Comparison of ENCODE assay signal across 13 cellular contexts in the genomic region with DNA sequence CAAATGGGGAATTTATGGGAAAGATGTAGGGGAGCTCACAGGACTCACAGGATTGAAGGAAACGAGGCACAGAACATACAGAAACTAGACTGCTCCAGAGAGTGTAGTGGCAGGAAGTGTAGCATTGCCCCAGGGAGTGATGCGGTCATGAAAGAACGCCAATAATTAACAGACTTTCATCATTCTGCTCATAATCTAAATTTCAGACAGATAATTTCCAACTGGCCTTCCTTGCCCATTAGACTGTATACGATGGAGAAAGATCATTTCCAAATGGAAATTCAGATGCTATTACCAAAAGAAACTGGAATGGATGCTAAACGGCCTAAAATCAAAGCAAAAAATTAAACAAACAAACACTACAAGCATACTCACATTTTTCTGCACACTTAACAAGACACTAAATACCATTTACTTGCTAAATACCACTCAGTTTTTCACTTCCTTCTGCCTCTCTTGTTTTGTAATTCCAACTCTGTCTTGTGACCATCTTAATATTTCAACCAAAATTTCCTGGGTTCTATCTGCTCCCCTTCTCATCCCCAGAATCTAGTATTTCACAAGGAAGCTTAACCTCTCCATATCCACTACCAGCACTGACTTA.
DNase-seq lines count a peak whose midpoint lies in the region; ATAC-seq, FAIRE-seq and TF ChIP-seq lines count a peak whose summit lies in the region.
"Had no signal": no experiment of that assay in that cellular context is flagged by ENCODE, and none has a peak within 500 bp of the region (broad histone marks: within the 10 kb centered on the region; RNA-seq: fewer than 3 reads in every experiment).

No MANE protein-coding gene starts in this region.

- BruUV-seq in mammary epithelial cell (replicated peaks; lab: Mats Ljungman, UMichigan) (no TSS peak), MCF 10A (replicated peaks; lab: Mats Ljungman, UMichigan) (no TSS peak)

- no peak for FAIRE-seq in D721Med (lab: Jason Lieb, UNC)
- FAIRE-seq: A204.1 had no signal

- H3K4me3 Mint-ChIP-seq in MCF 10A (ENCODE audit: unreplicated experiment): no peak overlapping the region

- H3K9ac ChIP-seq in mammary epithelial cell (ENCODE audit: insufficient read depth, low read length): no peak overlapping the region

- no peaks in the 10 kb centered on the region for H3K36me3 Mint-ChIP-seq in MCF 10A (ENCODE audit: insufficient read depth, unreplicated experiment)

- H3K27ac Mint-ChIP-seq in MCF 10A (ENCODE audit: low read depth, unreplicated experiment): no peak overlapping the region

- no peak for TF ChIP-seq CTCF in mammary epithelial cell (conservative IDR thresholded peaks at IDR 0.05 in 1 of 2, IDR thresholded peaks at IDR 0.05 in 1 of 2; ENCODE audit: extremely low read depth in 1 of 2, insufficient read depth in 1 of 2, low read depth in 1 of 2, low read length in 2 of 2)
- no peak for TF ChIP-seq CTCF in MCF 10A (IDR thresholded peaks at IDR 0.05; ENCODE audit: unreplicated experiment)
- no peak for TF ChIP-seq CTCF in choroid plexus epithelial cell (conservative IDR thresholded peaks at IDR 0.05; ENCODE audit: low read depth, low read length)
- no peak for TF ChIP-seq CTCF in vagina (IDR thresholded peaks at IDR 0.05)
- no peak for TF ChIP-seq CTCF in D721Med (IDR thresholded peaks at IDR 0.05; ENCODE audit: insufficient read depth, missing control alignments)

- H3K4me3 ChIP-seq in mammary epithelial cell (replicated peaks in 1 of 3; ENCODE audit: insufficient read depth in 1 of 3, low read depth in 2 of 3, low read length in 3 of 3) (no peak overlapping the region), choroid plexus epithelial cell (ENCODE audit: low read depth, low read length) (no peak overlapping the region), vagina (no peak overlapping the region)

- no peak for TF ChIP-seq POLR2A in vagina (IDR thresholded peaks at IDR 0.05)

- intact Hi-C loops in mammary epithelial cell (cut with micrococcal nuclease) (loop anchor here (10.0 kb wide), 1 partner anchor 514 kb away; no protein-coding TSS in a partner anchor), MCF 10A (cut with micrococcal nuclease) (no loop called here), vagina (cut with DNase I) (no loop called here)

- peak; percentile 68 for ATAC-seq in HG03196 (IDR thresholded peaks at IDR 0.05; ENCODE audit: unreplicated experiment)

- no peaks in the 10 kb centered on the region for H3K27me3 Mint-ChIP-seq in MCF 10A (ENCODE audit: insufficient read depth, unreplicated experiment)

- peak overlapping the region; percentile 30 for H2AFZ ChIP-seq in mammary epithelial cell (ENCODE audit: low read depth, low read length)

- H3K79me2 ChIP-seq in mammary epithelial cell (ENCODE audit: insufficient read depth, low read length): no peaks in the 10 kb centered on the region

- H3K36me3 ChIP-seq in mammary epithelial cell (ENCODE audit: insufficient read depth, low read length) (no peaks in the 10 kb centered on the region), vagina (no peaks in the 10 kb centered on the region)

- WGBS in mammary epithelial cell (ENCODE audit: low coverage, missing lambda C conversion rate): 67% methylated on average over 4 of the region's 5 CpGs

- dilution Hi-C loops in mammary epithelial cell (cut with HindIII; ENCODE audit: low sequenced_read_pairs): no loop called here

- H4K20me1 ChIP-seq in mammary epithelial cell (ENCODE audit: insufficient read depth, low read length): no peaks in the 10 kb centered on the region

- peak; percentile 11 for DNase-seq in mammary epithelial cell
- DNase-seq in MCF 10A (ENCODE audit: unreplicated experiment): no peak
- peak; percentile 40 for DNase-seq in choroid plexus epithelial cell (ENCODE audit: low read depth)
- DNase-seq in vagina (ENCODE audit: extremely low spot score in 2 of 2): no peak
- DNase-seq in OCI-M2 (lab: John Stamatoyannopoulos, UW; ENCODE audit: unreplicated experiment): no peak
- no peak for DNase-seq in D721Med (ENCODE audit: insufficient read length, low spot score)
- DNase-seq in NCI-H510A treated with DMSO at 0.1 percent for 48 hours (lab: John Stamatoyannopoulos, UW): no peak
- DNase-seq: effector CD8-positive, alpha-beta T cell; GDM1; NCI-H524; stimulated activated CD4-positive, alpha-beta T cell treated with anti-CD3 and anti-CD28 coated beads, Interleukin-1b, Interleukin-23, amount 100 ng/mL, for 48 hours had no signal

- H3K4me2 ChIP-seq in mammary epithelial cell (ENCODE audit: insufficient read depth, low read depth, low read length): no peak overlapping the region

- CTCF ChIA-PET in mammary epithelial cell (lab: Charles Lee; ENCODE audit: low non-redundant PET): no interaction called here
- CTCF ChIA-PET in MCF 10A (lab: Yijun Ruan, JAX): interaction anchor here (0.6 kb wide), 2 partner anchors 56 to 986 kb away, joined by 3 read pairs; no protein-coding TSS in a partner anchor

- POLR2A ChIA-PET in MCF 10A (lab: Yijun Ruan, JAX): no interaction called here

- no peaks in the 10 kb centered on the region for H3K4me1 Mint-ChIP-seq in MCF 10A (ENCODE audit: insufficient read depth, unreplicated experiment)

- H3K27me3 ChIP-seq in mammary epithelial cell (ENCODE audit: insufficient read depth, low read length): no peaks in the 10 kb centered on the region
- no peaks in the 10 kb centered on the region for H3K27me3 ChIP-seq in vagina

- H3K27ac ChIP-seq in mammary epithelial cell (ENCODE audit: insufficient read depth, low read depth, low read length) (no peak overlapping the region), vagina (peak overlapping the region; percentile 63)

- in situ Hi-C loops in mammary epithelial cell (cut with MboI; ENCODE audit: low sequenced_read_pairs in 2 of 2): no loop called here

- H3K4me1 ChIP-seq in mammary epithelial cell (ENCODE audit: insufficient read depth, low read length) (no peaks in the 10 kb centered on the region), vagina (peaks cover 19% of the 10 kb centered on the region)

- no peaks in the 10 kb centered on the region for H3K9me3 Mint-ChIP-seq in MCF 10A (ENCODE audit: unreplicated experiment)

- H3K9me3 ChIP-seq in mammary epithelial cell (replicated peaks; ENCODE audit: insufficient read depth, low read length) (no peaks in the 10 kb centered on the region), vagina (no peaks in the 10 kb centered on the region)

Comparison
In these comparisons a context has a peak if more than half of its experiments do, and no peak if none do; other contexts are left out.
1. DNase-seq: peak in mammary epithelial cell (single experiment) and choroid plexus epithelial cell (single experiment); none in MCF 10A (single experiment), vagina (0 of 2), OCI-M2 (single experiment), D721Med (single experiment) and NCI-H510A treated with DMSO at 0.1 percent for 48 hours (single experiment).